8 cellular contexts compared by ENCODE assay signal in the genomic region with DNA sequence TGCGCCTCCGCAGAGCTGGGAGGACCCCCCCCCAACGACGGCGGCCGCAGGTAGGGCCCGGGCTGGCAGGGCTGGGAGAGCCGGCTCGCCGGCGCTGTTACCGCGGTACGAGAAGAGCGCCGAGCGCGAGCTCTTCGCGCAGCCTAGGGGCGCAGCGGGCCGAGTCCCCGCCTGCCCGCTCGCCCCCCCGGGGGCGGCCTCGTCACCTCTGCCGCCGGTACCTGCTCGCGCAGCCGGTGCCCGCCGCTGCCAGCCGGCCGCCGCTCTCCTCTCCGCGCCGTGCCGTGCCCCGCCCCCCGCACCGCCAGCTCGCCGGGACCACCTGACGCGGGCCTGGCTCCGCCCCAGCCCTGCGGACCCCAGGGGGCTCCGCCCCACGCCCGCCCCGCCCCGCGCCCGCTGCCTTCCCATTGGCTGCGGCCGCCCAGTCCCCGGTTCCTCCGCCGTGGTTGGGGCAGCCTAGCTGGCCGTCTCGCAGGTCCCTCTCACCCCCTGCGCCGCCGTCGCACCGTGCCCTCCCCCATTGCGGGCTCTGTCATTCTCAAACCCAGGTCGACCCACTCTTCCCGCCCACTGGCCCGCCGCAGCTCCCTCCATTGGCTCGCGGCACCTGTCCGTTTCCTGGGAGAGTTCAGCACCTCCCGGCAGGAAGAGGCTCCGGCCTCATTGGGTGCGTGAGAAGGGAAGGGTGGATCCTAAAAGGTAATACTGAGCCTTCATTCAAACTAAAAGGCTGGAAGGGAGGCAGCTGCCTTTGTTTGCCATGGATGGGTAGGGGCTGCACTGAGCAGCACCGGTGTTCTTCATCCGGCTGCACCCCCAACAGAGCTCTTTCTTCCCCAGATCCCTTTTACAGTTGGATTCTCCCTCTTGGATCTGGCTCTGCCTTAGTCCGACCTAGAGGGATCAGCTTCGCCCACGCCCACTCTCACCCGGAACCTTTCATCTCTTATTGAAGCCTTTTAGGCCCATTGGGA. TPM values are rescaled to one million over a fixed set of nuclear protein-coding genes. Genes with fewer than 3 reads are reported as not detected.
DNase-seq lines count a peak whose midpoint lies in the region; ATAC-seq lines count a peak whose summit lies in the region.

A gene (minus strand): TSS at position 276 of the 977 bp plus-strand sequence. CDS start 342 bp downstream, outside the sequence.

- H3K27me3 ChIP-seq in mucosa of rectum (ENCODE audit: control insufficient read depth in 2 of 2, insufficient read depth in 2 of 2, low read length in 2 of 2): no peaks in the 10 kb centered on the region

- H3K36me3 ChIP-seq in mucosa of rectum (ENCODE audit: control insufficient read depth in 2 of 2, insufficient read depth in 2 of 2, low read length in 2 of 2): no peaks in the 10 kb centered on the region

- H3K4me1 ChIP-seq in mucosa of rectum (ENCODE audit: control insufficient read depth in 2 of 2, insufficient read depth in 2 of 2, low read length in 2 of 2): peaks cover 4 to 8% of the 10 kb centered on the region in 2 donors

- H3K4me3 ChIP-seq in mucosa of rectum (ENCODE audit: low read length in 2 of 2): peak within 1 kb of the TSS; percentile 71 to 80

- H3K9me3 ChIP-seq in mucosa of rectum (ENCODE audit: control insufficient read depth in 2 of 2, low read length in 2 of 2): no peaks in the 10 kb centered on the region

- ATAC-seq in GM21360 (IDR thresholded peaks at IDR 0.05; ENCODE audit: unreplicated experiment): peak; percentile 87

- H3K9ac ChIP-seq in mucosa of rectum (ENCODE audit: low read depth in 1 of 2, low read length in 2 of 2): peak within 1 kb of the TSS; percentile 63 to 80

- DNase-seq in COR-L47 (lab: John Stamatoyannopoulos, UW) (peak; percentile 97), HT-29 (ENCODE audit: low spot score) (peak; percentile 92), epidermal melanocyte (ENCODE audit: insufficient read length, low spot score) (peak; percentile 61)
- DNase-seq in NK-92 treated with Interleukin-12 subunit alpha and Interleukin-12 subunit beta, amount 100 ng/mL, for 24 hours (lab: John Stamatoyannopoulos, UW): peak; percentile 95
- peak; percentile 74 for DNase-seq in activated CD8-positive, alpha-beta memory T cell treated with anti-CD3 and anti-CD28 coated beads, Interleukin-2, amount 50 U/mL, for 24 hours (ENCODE audit: extremely low read depth)
- peak; percentile 62 to 78 for DNase-seq in stimulated activated CD8-positive, alpha-beta memory T cell treated with anti-CD3 and anti-CD28 coated beads, Interleukin-4, amount 100 ng/mL, for 4 hours (ENCODE audit: low read depth in 2 of 2, low spot score in 1 of 2)

- H3K27ac ChIP-seq in mucosa of rectum (ENCODE audit: low read depth in 2 of 2, low read length in 2 of 2): peak within 1 kb of the TSS; percentile 75 to 83

RNA-seq across cellular contexts. Expression of the gene that starts here (rescaled TPM):
- total RNA-seq in HT-29 (2014; rRNA removed; shearing (Covaris generic)): 5.9 and 6.8 TPM in 2 replicates

Comparison
In these comparisons a context has a peak if more than half of its experiments do, and no peak if none do; other contexts are left out.
1. Peak in every context shown above with its lines: DNase-seq, ATAC-seq, H3K4me3 ChIP-seq and H3K27ac ChIP-seq.